26 cellular contexts compared by ENCODE assay signal in the genomic region with DNA sequence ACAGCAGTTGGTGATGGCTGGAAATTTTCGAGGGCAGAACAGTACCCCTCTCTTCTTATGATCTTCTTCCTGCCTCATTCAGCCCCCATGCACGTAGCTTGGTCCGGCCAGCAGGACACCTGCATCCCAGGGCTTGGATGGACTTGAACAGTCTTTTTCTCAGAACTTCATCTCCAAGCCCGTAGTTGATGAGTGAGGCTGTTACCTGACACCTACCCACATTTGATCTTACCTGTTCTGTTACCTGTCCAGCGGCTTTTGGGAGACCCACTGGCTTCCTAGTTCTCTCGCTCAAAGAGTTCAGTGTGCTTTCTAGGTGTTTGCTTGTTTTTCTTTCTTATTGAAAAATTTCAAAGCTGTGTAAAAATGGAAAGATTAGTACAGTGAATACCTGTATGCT.
A peak's percentile ranks its signal among the peaks of the same experiment; 100 is the strongest.
DNase-seq lines count a peak whose midpoint lies in the region; ATAC-seq and TF ChIP-seq lines count a peak whose summit lies in the region.
"Had no signal": no experiment of that assay in that cellular context is flagged by ENCODE, and none has a peak within 500 bp of the region (broad histone marks: within the 10 kb centered on the region; RNA-seq: fewer than 3 reads in every experiment).

No MANE protein-coding gene starts in this region.

- H3K27ac Mint-ChIP-seq in GM23338, result no peak overlapping the region
- H3K27ac Mint-ChIP-seq: B cell; CD4-positive, CD25-positive, alpha-beta regulatory T cell; T-cell had no signal

- H3K4me1 ChIP-seq in BLaER1 treated with 17β-estradiol and CSF1 and Interleukin-3, amounts not matched to agents 10 nM and 100 nM, result peaks cover 56 to 89% (median 70%) of the 10 kb centered on the region in 10 experiments
- H3K4me1 ChIP-seq in GM23338 (ENCODE audit: insufficient read depth) (peaks cover 7% of the 10 kb centered on the region; the same call in 1 of the 2 replicates), OCI-LY1 (ENCODE audit: insufficient read depth, low read length, severe bottlenecking) (peaks cover 62% of the 10 kb centered on the region), parathyroid adenoma (peaks cover 2% of the 10 kb centered on the region)

- H3K36me3 Mint-ChIP-seq in GM23338 (ENCODE audit: low read depth), result peaks cover 10% of the 10 kb centered on the region; the same call in 2 of the 3 replicates

- ATAC-seq in GM23338, result peak; percentile 65
- ATAC-seq: A549, GM12878, SK-N-SH treated with all-trans-retinoic acid at 6 μM for 48 hours, T-cell had no signal

- no peaks in the 10 kb centered on the region for H3K9me3 Mint-ChIP-seq in GM23338
- H3K9me3 Mint-ChIP-seq: CD4-positive, CD25-positive, alpha-beta regulatory T cell; T-cell had no signal

- H3K4me3 Mint-ChIP-seq in GM23338, result no peak overlapping the region
- H3K4me3 Mint-ChIP-seq: B cell; CD4-positive, CD25-positive, alpha-beta regulatory T cell; T-cell had no signal

- H3K79me2 ChIP-seq in GM23338 (replicated peaks; ENCODE audit: insufficient read depth), result peaks cover 23% of the 10 kb centered on the region
- no peaks in the 10 kb centered on the region; the same call in 1 of the 2 replicates for H3K79me2 ChIP-seq in OCI-LY1 (ENCODE audit: insufficient read depth, low read length)
- peaks cover 2% of the 10 kb centered on the region for H3K79me2 ChIP-seq in parathyroid adenoma

- TF ChIP-seq CTCF in GM23338 (conservative IDR thresholded peaks at IDR 0.05; ENCODE audit: low read depth in 2 of 2), result no peak
- no peak for TF ChIP-seq CTCF in OCI-LY1 (IDR thresholded peaks at IDR 0.05; ENCODE audit: low read length)
- TF ChIP-seq CTCF in parathyroid adenoma (IDR thresholded peaks at IDR 0.05), result no peak

- peaks cover 16% of the 10 kb centered on the region for H3K4me1 Mint-ChIP-seq in GM23338

- H3K36me3 ChIP-seq in BLaER1 treated with 17β-estradiol and CSF1 and Interleukin-3, amounts not matched to agents 10 nM and 100 nM, result peaks cover 9 to 48% (median 27%) of the 10 kb centered on the region in 11 experiments; a peak in 20 of 22 replicates
- H3K36me3 ChIP-seq in GM23338 (ENCODE audit: insufficient read depth) (no peaks in the 10 kb centered on the region), OCI-LY1 (ENCODE audit: insufficient read depth, low read length) (peaks cover 69% of the 10 kb centered on the region), parathyroid adenoma (ENCODE audit: control insufficient read depth, insufficient read depth, low read length) (no peaks in the 10 kb centered on the region)

- H3K27ac ChIP-seq in BLaER1 treated with 17β-estradiol and CSF1 and Interleukin-3, amounts not matched to agents 10 nM and 100 nM, result peak overlapping the region in 8 of 11 experiments; percentile 42 to 89 (median 83); a peak in 15 of 22 replicates
- H3K27ac ChIP-seq in GM23338 (ENCODE audit: low read depth) (peak overlapping the region; percentile 63; the same call in 1 of the 2 replicates), OCI-LY1 (ENCODE audit: low read depth, low read length, poor library complexity, severe bottlenecking) (peak overlapping the region; percentile 80), parathyroid adenoma (peak overlapping the region; percentile 63)
- H3K27ac ChIP-seq: A549, KMS-11, PC-9 had no signal

- H3K9me3 ChIP-seq in BLaER1 treated with 17β-estradiol and CSF1 and Interleukin-3, amounts not matched to agents 10 nM and 100 nM (replicated peaks in 1 of 11), result no peaks in the 10 kb centered on the region
- H3K9me3 ChIP-seq in OCI-LY1 (ENCODE audit: low read length), result no peaks in the 10 kb centered on the region
- no peaks in the 10 kb centered on the region for H3K9me3 ChIP-seq in parathyroid adenoma (ENCODE audit: control insufficient read depth, low read length)
- H3K9me3 ChIP-seq: A549 had no signal

- no peaks in the 10 kb centered on the region for H3K27me3 ChIP-seq in BLaER1 treated with 17β-estradiol and CSF1 and Interleukin-3, amounts not matched to agents 10 nM and 100 nM
- no peaks in the 10 kb centered on the region for H3K27me3 ChIP-seq in GM23338 (ENCODE audit: insufficient read depth)
- H3K27me3 ChIP-seq in OCI-LY1 (ENCODE audit: insufficient read depth, low read length), result no peaks in the 10 kb centered on the region
- no peaks in the 10 kb centered on the region for H3K27me3 ChIP-seq in parathyroid adenoma (ENCODE audit: control insufficient read depth, insufficient read depth, low read length)

- H3K27me3 Mint-ChIP-seq in GM23338 (ENCODE audit: insufficient read depth, low read depth, poor library complexity), result peaks cover 4% of the 10 kb centered on the region
- H3K27me3 Mint-ChIP-seq: B cell; CD4-positive, CD25-positive, alpha-beta regulatory T cell; T-cell had no signal

- no peaks in the 10 kb centered on the region for H3K9me2 ChIP-seq in GM23338 (ENCODE audit: insufficient read depth)
- no peaks in the 10 kb centered on the region for H3K9me2 ChIP-seq in OCI-LY1 (ENCODE audit: low read depth, low read length)

- H3F3A ChIP-seq in GM23338 (replicated peaks; ENCODE audit: low read depth), result no peaks in the 10 kb centered on the region
- H3F3A ChIP-seq in OCI-LY1 (ENCODE audit: insufficient read depth, low read length), result 0 out of 2 replicates have a peak, but pooled peaks cover 8% of the 10 kb centered on the region

- peak overlapping the region in 6 of 11 experiments; percentile 59 to 77 (median 74); a peak in 11 of 22 replicates for H3K9ac ChIP-seq in BLaER1 treated with 17β-estradiol and CSF1 and Interleukin-3, amounts not matched to agents 10 nM and 100 nM
- H3K9ac ChIP-seq in OCI-LY1 (ENCODE audit: low read length) (peak overlapping the region; percentile 15; the same call in 1 of the 2 replicates), parathyroid adenoma (no peak overlapping the region)
- H3K9ac ChIP-seq: KMS-11 had no signal

- peak overlapping the region; percentile 14 to 92 (median 80); a peak in 21 of 22 replicates for H3K4me2 ChIP-seq in BLaER1 treated with 17β-estradiol and CSF1 and Interleukin-3, amounts not matched to agents 10 nM and 100 nM
- H3K4me2 ChIP-seq in GM23338 (no peak overlapping the region), OCI-LY1 (ENCODE audit: low read length) (peak overlapping the region; percentile 33; the same call in 1 of the 2 replicates), parathyroid adenoma (ENCODE audit: low read length) (no peak overlapping the region)
- H3K4me2 ChIP-seq: A549, KMS-11, PC-9 had no signal

- H2AFZ ChIP-seq in GM23338 (no peak overlapping the region), OCI-LY1 (ENCODE audit: low read length) (no peak overlapping the region), parathyroid adenoma (no peak overlapping the region)
- H2AFZ ChIP-seq: PC-9 had no signal

- peaks cover 0 to 81% (median 2%) of the 10 kb centered on the region in 11 experiments; a peak in 10 of 22 replicates for H4K20me1 ChIP-seq in BLaER1 treated with 17β-estradiol and CSF1 and Interleukin-3, amounts not matched to agents 10 nM and 100 nM
- no peaks in the 10 kb centered on the region; the same call in 1 of the 2 replicates for H4K20me1 ChIP-seq in GM23338 (replicated peaks; ENCODE audit: insufficient read depth)
- H4K20me1 ChIP-seq in OCI-LY1 (ENCODE audit: insufficient read depth, low read length), result no peaks in the 10 kb centered on the region

- H3K4me3 ChIP-seq in BLaER1 treated with 17β-estradiol and CSF1 and Interleukin-3, amounts not matched to agents 10 nM and 100 nM, result no peak overlapping the region
- H3K4me3 ChIP-seq in GM23338, result no peak overlapping the region
- no peak overlapping the region for H3K4me3 ChIP-seq in OCI-LY1 (ENCODE audit: low read depth, low read length, poor library complexity, severe bottlenecking)
- H3K4me3 ChIP-seq in parathyroid adenoma (ENCODE audit: low read depth, low read length), result no peak overlapping the region
- H3K4me3 ChIP-seq: A549, GM12878, PC-9 had no signal

- DNase-seq in GM23338 (ENCODE audit: low spot score) (peak; percentile 34), NCI-H1048 (lab: John Stamatoyannopoulos, UW) (no peak), H4 (ENCODE audit: low spot score) (no peak), cerebellar cortex (ENCODE audit: low spot score) (no peak), NCI-H2029 (lab: John Stamatoyannopoulos, UW) (no peak)
- DNase-seq: CD4-positive, CD25-positive, alpha-beta regulatory T cell; DMS79; GOT3; IMR-90; NCI-H1436; NCI-H187 treated with DMSO at 0.1 percent for 48 hours; NCI-H2171; NCI-H446; NCI-H526; RPMI8226; SHP77; T-cell had no signal

TF ChIP-seq in GM23338, 12 proteins besides CTCF, POLR2A, EP300 and RAD21 (continues in another document):
- TF ChIP-seq EZH2 (IDR thresholded peaks at IDR 0.05; ENCODE audit: low read depth, unreplicated experiment), result no peak
- TF ChIP-seq JUNB (IDR thresholded peaks at IDR 0.05; ENCODE audit: unreplicated experiment), result no peak

Comparison
In these comparisons a context has a peak if more than half of its experiments do, and no peak if none do; other contexts are left out.
1. H3K4me2 ChIP-seq: peak in BLaER1 treated with 17β-estradiol and CSF1 and Interleukin-3, amounts not matched to agents 10 nM and 100 nM (11 of 11) and OCI-LY1 (single experiment); none in GM23338 (single experiment) and parathyroid adenoma (single experiment).
2. Peak in every context shown above with its lines, with median percentiles within 50 percentile points of each other: H3K27ac ChIP-seq.